ENCODE assay signal across 29 cellular contexts in the genomic region with DNA sequence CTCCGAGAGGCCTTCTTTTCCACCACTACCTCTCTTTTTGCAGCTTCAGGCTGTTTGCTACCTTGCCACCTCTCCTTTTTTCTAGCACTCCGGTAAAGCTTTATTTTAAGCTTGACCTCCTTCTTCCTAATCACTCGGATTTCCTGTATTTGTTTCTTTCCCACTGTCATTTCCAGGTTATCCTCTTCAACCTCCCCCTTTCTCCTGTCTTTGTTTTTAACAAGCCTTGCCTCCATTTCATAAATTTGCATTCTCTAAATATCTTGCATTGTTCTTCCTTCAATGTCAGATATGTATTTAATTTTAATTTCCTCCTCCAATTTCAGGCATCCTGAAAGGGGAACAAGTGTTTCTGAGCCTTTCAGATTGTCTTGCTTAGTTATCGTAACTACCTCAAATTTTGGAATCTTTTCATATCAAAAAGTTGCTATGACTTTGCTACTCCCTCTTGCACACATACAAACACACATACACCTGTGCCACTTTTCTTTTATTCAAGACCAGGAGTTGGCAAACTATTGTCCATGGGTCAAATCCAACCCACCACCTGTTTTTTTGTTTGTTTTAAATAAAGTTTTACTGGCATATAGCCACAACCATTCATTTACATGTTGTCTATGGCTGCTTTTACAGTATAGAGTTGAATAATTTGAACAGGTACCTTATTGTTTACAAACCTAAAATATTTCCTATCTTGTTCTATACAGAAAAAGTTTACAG. TPM values are rescaled to one million over a fixed set of nuclear protein-coding genes. Genes with fewer than 3 reads are reported as not detected.
A peak's percentile ranks its signal among the peaks of the same experiment; 100 is the strongest.
DNase-seq lines count a peak whose midpoint lies in the region; ATAC-seq, FAIRE-seq and TF ChIP-seq lines count a peak whose summit lies in the region.
"Had no signal": no experiment of that assay in that cellular context is flagged by ENCODE, and none has a peak within 500 bp of the region (broad histone marks: within the 10 kb centered on the region; RNA-seq: fewer than 3 reads in every experiment).

No MANE protein-coding gene starts in this region.

- no peak overlapping the region for H2BK15ac ChIP-seq in H1 (ENCODE audit: low read length)

- H3K9me3 ChIP-seq in heart left ventricle (peaks cover 0 to 5% (median 0%) of the 10 kb centered on the region in 12 donors), H1 (ENCODE audit: insufficient read depth in 2 of 2, low read depth in 1 of 2, low read length in 1 of 2) (no peaks in the 10 kb centered on the region), right lobe of liver (no peaks in the 10 kb centered on the region), subcutaneous abdominal adipose tissue (ENCODE audit: control insufficient read depth in 5 of 5, low read length in 5 of 5) (no peaks in the 10 kb centered on the region)
- H3K9me3 ChIP-seq: colonic mucosa had no signal

- intact Hi-C loops in heart left ventricle (cut with DNase I) (no loop called here), Right ventricle myocardium inferior (cut with DNase I) (no loop called here), right lobe of liver (cut with DNase I) (no loop called here)

- no peak overlapping the region for H3K14ac ChIP-seq in H1 (ENCODE audit: insufficient read length)

- no peak overlapping the region for H3K4ac ChIP-seq in H1 (replicated peaks; ENCODE audit: insufficient read length, low read depth, low read length)

- FAIRE-seq in H1 (lab: Jason Lieb, UNC) = no peak
- FAIRE-seq: astrocyte, islet of Langerhans, TTC549 had no signal

- H2BK12ac ChIP-seq in H1 (ENCODE audit: low read depth, low read length) = no peak overlapping the region

- TF ChIP-seq POLR2A in heart left ventricle (IDR thresholded peaks at IDR 0.05) = no peak
- TF ChIP-seq POLR2A in H1 (IDR thresholded peaks at IDR 0.05; ENCODE audit: control extremely low read depth in 1 of 2, low read depth in 2 of 2, low read length in 2 of 2) = no peak
- TF ChIP-seq POLR2A in right lobe of liver (IDR thresholded peaks at IDR 0.05) = no peak

- CTCF ChIA-PET in H1 (lab: Charles Lee; ENCODE audit: partially characterized antibody) = interaction anchor here (0.7 to 1.6 kb wide), 6 partner anchors 11 to 90 kb away, joined by 3 to 4 read pairs (median 3); no protein-coding TSS in a partner anchor

- H3K4me3 ChIP-seq in heart left ventricle = no peak overlapping the region
- H3K4me3 ChIP-seq in H1 (ENCODE audit: extremely low read depth in 1 of 4, insufficient read depth in 2 of 4, low read depth in 3 of 4, low read length in 4 of 4) = peak overlapping the region in 1 of 4 experiments; percentile 3; a peak in 1 of 8 replicates
- no peak overlapping the region for H3K4me3 ChIP-seq in right lobe of liver
- H3K4me3 ChIP-seq in subcutaneous abdominal adipose tissue (ENCODE audit: low read depth in 1 of 5, low read length in 5 of 5) = no peak overlapping the region
- H3K4me3 ChIP-seq: colonic mucosa had no signal

- no peak for ATAC-seq in heart left ventricle
- no peak for ATAC-seq in Right ventricle myocardium inferior
- peak in 3 of 4 donors; percentile 12 to 49 (median 32) for ATAC-seq in right lobe of liver
- ATAC-seq: left lobe of liver; naive thymus-derived CD4-positive, alpha-beta T cell; Panc1; stimulated activated memory B cell treated with anti-CD40 and anti-IgM and Interleukin-4, amounts not matched to agents 10 μg/mL and 1 μg/mL and 100 μg/mL, for 72 hours; T-helper 17 cell had no signal

- H2AFZ ChIP-seq in H1 (ENCODE audit: low read length) = no peak overlapping the region

- H3K27ac ChIP-seq in heart left ventricle (peak overlapping the region in 10 of 12 donors; percentile 11 to 82 (median 36)), H1 (ENCODE audit: low read depth, low read length) (no peak overlapping the region), right lobe of liver (no peak overlapping the region), subcutaneous abdominal adipose tissue (ENCODE audit: low read depth, low read length) (peak overlapping the region; percentile 51)
- H3K27ac ChIP-seq: colonic mucosa had no signal

- H4K8ac ChIP-seq in H1 (ENCODE audit: extremely low read depth, insufficient read depth, low read length) = no peak overlapping the region

- H3K9ac ChIP-seq in H1 (replicated peaks in 1 of 4; ENCODE audit: extremely low read depth in 1 of 4, low read depth in 3 of 4, low read length in 3 of 4) (no peak overlapping the region), subcutaneous abdominal adipose tissue (ENCODE audit: low read length in 5 of 5) (no peak overlapping the region)

- H3K4me2 ChIP-seq in H1 (ENCODE audit: insufficient read depth in 1 of 2, low read depth in 2 of 2, low read length in 2 of 2) = peak overlapping the region; percentile 14 to 35; a peak in 2 of 4 replicates

- H4K20me1 ChIP-seq in H1 (replicated peaks in 1 of 2; ENCODE audit: control insufficient read depth in 1 of 2, insufficient read depth in 2 of 2, low read length in 2 of 2) = no peaks in the 10 kb centered on the region

- H3K27me3 ChIP-seq in heart left ventricle (no peaks in the 10 kb centered on the region), H1 (replicated peaks in 1 of 4; ENCODE audit: control insufficient read depth in 3 of 4, extremely low read depth in 1 of 4, insufficient read depth in 3 of 4, low read length in 3 of 4) (no peaks in the 10 kb centered on the region), right lobe of liver (no peaks in the 10 kb centered on the region), subcutaneous abdominal adipose tissue (ENCODE audit: control insufficient read depth in 5 of 5, insufficient read depth in 4 of 5, low read length in 5 of 5) (no peaks in the 10 kb centered on the region)
- H3K27me3 ChIP-seq: colonic mucosa had no signal

- no peak overlapping the region for H3K18ac ChIP-seq in H1 (ENCODE audit: extremely low read depth, low read length)

- no peak overlapping the region for H2BK120ac ChIP-seq in H1 (replicated peaks; ENCODE audit: low read depth, low read length)

- TF ChIP-seq EP300 in H1 (IDR thresholded peaks at IDR 0.05; ENCODE audit: borderline replicate concordance in 1 of 2, low read depth in 2 of 2, low read length in 2 of 2) = no peak

- H4K5ac ChIP-seq in H1 (ENCODE audit: insufficient read length, low read depth, low read length) = no peak overlapping the region

- no peak for DNase-seq in heart left ventricle
- no peak for DNase-seq in Right ventricle myocardium inferior (ENCODE audit: missing footprints)
- DNase-seq in H1 (ENCODE audit: low read depth in 1 of 2, low spot score in 2 of 2) = no peak
- DNase-seq in right lobe of liver = no peak
- no peak for DNase-seq in foreskin melanocyte
- DNase-seq in NCI-H1092 treated with DMSO at 0.1 percent for 48 hours (lab: John Stamatoyannopoulos, UW) = no peak
- no peak for DNase-seq in NCI-H1105 (lab: John Stamatoyannopoulos, UW)
- DNase-seq: activated effector memory CD4-positive, alpha-beta T cell treated with anti-CD3 and anti-CD28 coated beads, Interleukin-2, amount 50 U/mL, for 16 hours; activated naive CD8-positive, alpha-beta T cell treated with anti-CD3 and anti-CD28 coated beads for 36 hours; activated T-cell treated with anti-CD3 and anti-CD28 coated beads, Interleukin-2, amount 50 U/mL, for 24 hours; colonic mucosa; DND-41; effector memory CD4-positive, alpha-beta T cell; GF-D8; hypothalamus; midbrain; naive thymus-derived CD4-positive, alpha-beta T cell; NCI-H187; NCI-H526; nucleus accumbens; T-helper 17 cell had no signal

- H3K79me1 ChIP-seq in H1 (ENCODE audit: low read depth, low read length) = no peaks in the 10 kb centered on the region; the same call in 1 of the 2 replicates

- no peak overlapping the region for H3K56ac ChIP-seq in H1 (replicated peaks; ENCODE audit: insufficient read length, low read depth, low read length)

- H2AK5ac ChIP-seq in H1 (ENCODE audit: low read depth, low read length) = no peak overlapping the region

- 47 to 55% (median 49%) methylated on average over 4 of the region's 4 CpGs for WGBS in heart left ventricle, 4 donors
- WGBS in H1 (ENCODE audit: extremely low coverage in 1 of 2, insufficient coverage in 1 of 2, insufficient read length in 1 of 2, insufficient replicate concordance in 2 of 2, low coverage in 1 of 2, low lambda C conversion rate in 2 of 2, missing lambda C conversion rate in 1 of 2), 2 experiments = 68% methylated on average over 4 of the region's 4 CpGs; no CpG with 5 or more reads in 1 of the 2 experiments
- 44% methylated on average over 4 of the region's 4 CpGs for WGBS in right lobe of liver (ENCODE audit: insufficient coverage, low coverage, low lambda C conversion rate, missing lambda C conversion rate)

- no peak overlapping the region for H2BK20ac ChIP-seq in H1 (ENCODE audit: low read length)

- H3K36me3 ChIP-seq in heart left ventricle = no peaks in the 10 kb centered on the region
- no peaks in the 10 kb centered on the region for H3K36me3 ChIP-seq in H1 (ENCODE audit: control insufficient read depth in 2 of 4, insufficient read depth in 4 of 4, low read length in 3 of 4)
- no peaks in the 10 kb centered on the region for H3K36me3 ChIP-seq in right lobe of liver
- no peaks in the 10 kb centered on the region for H3K36me3 ChIP-seq in subcutaneous abdominal adipose tissue (ENCODE audit: control insufficient read depth in 5 of 5, insufficient read depth in 5 of 5, low read length in 5 of 5)
- H3K36me3 ChIP-seq: colonic mucosa had no signal

- TF ChIP-seq CTCF in heart left ventricle (IDR thresholded peaks at IDR 0.05) (no peak), H1 (IDR thresholded peaks at IDR 0.05; ENCODE audit: control extremely low read depth in 1 of 3, insufficient read depth in 1 of 3, low read depth in 1 of 3, low read length in 3 of 3) (no peak), right lobe of liver (IDR thresholded peaks at IDR 0.05) (no peak)

- no peak for TF ChIP-seq RAD21 in H1 (IDR thresholded peaks at IDR 0.05 in 1 of 2, conservative IDR thresholded peaks at IDR 0.05 in 1 of 2; ENCODE audit: low read depth in 2 of 2, low read length in 2 of 2)

- H2BK5ac ChIP-seq in H1 (ENCODE audit: low read depth, low read length) = no peak overlapping the region

- POLR2A ChIA-PET in H1 (lab: Charles Lee; ENCODE audit: partially characterized antibody) = interaction anchor here (0.6 to 1.3 kb wide), 2 partner anchors 80 to 203 kb away, joined by 3 read pairs; no protein-coding TSS in a partner anchor

- H3K79me2 ChIP-seq in H1 (ENCODE audit: control insufficient read depth in 1 of 2, insufficient read depth in 2 of 2, low read length in 2 of 2) = peaks cover 7 to 88% of the 10 kb centered on the region in 2 experiments; a peak in 3 of 4 replicates

- H3K23me2 ChIP-seq in H1 (ENCODE audit: low read depth, low read length) = no peaks in the 10 kb centered on the region

- no peak overlapping the region for H4K91ac ChIP-seq in H1 (replicated peaks; ENCODE audit: insufficient read length, low read length)

- H3K4me1 ChIP-seq in heart left ventricle = peaks cover 0 to 66% (median 35%) of the 10 kb centered on the region in 12 donors
- peaks cover 3 to 31% (median 16%) of the 10 kb centered on the region in 4 experiments; a peak in 4 of 7 replicates for H3K4me1 ChIP-seq in H1 (replicated peaks in 1 of 4; ENCODE audit: control insufficient read depth in 3 of 4, insufficient read depth in 4 of 4, low read length in 3 of 4)
- H3K4me1 ChIP-seq in right lobe of liver = no peaks in the 10 kb centered on the region
- peaks cover 9 to 50% (median 29%) of the 10 kb centered on the region in 5 donors for H3K4me1 ChIP-seq in subcutaneous abdominal adipose tissue (ENCODE audit: control insufficient read depth in 5 of 5, insufficient read depth in 5 of 5, low read length in 5 of 5)
- H3K4me1 ChIP-seq: colonic mucosa had no signal

- H3K23ac ChIP-seq in H1 (ENCODE audit: insufficient read length) = no peak overlapping the region

RNA-seq across cellular contexts. Expression of a gene that starts 22.7 kb away (rescaled TPM):
- total RNA-seq in heart left ventricle = 10 to 100 TPM; 13.7 to 54.7 (median 25.0) TPM
- polyA plus RNA-seq in heart left ventricle = 10 to 100 TPM in 1 of 2 donors, 1 to 10 TPM in 1; 7.9 to 20.6 TPM
- total RNA-seq in Right ventricle myocardium inferior = 22.1 TPM
- total RNA-seq in H1 (2021; fragmentation: NEBNext Ultra II Directional; extraction: Animal tissue kit (Norgen Biotek cat#: 25700)) = 385 and 387 TPM in 2 replicates
- 268 and 379 TPM in 2 replicates for polyA plus RNA-seq in H1 (2011; rRNA removed)
- polyA plus RNA-seq in H1 (2011; cell fraction: cytosol; rRNA removed) = 317 TPM
- 677 TPM for polyA plus RNA-seq in H1 (2011; cell fraction: nucleus; rRNA removed)
- polyA plus RNA-seq in H1 (2012, experiment 1 of 2) = 326 to 382 TPM (median 347 TPM) in 4 replicates
- polyA plus RNA-seq in H1 (2012, experiment 2 of 2) = 81.6 TPM
- 177 TPM for polyA plus RNA-seq in H1 (2013, experiment 1 of 2)
- polyA plus RNA-seq in H1 (2013, experiment 2 of 2) = 173 TPM
- polyA minus RNA-seq in H1 (2011; rRNA and poly(A)+ RNA removed) = 603 and 732 TPM in 2 replicates
- polyA minus RNA-seq in H1 (2011; cell fraction: cytosol; rRNA and poly(A)+ RNA removed) = 438 TPM
- polyA minus RNA-seq in H1 (2011; cell fraction: nucleus; rRNA and poly(A)+ RNA removed) = 284 TPM
- 1 to 10 TPM; 1.4 to 3.8 (median 2.3) TPM for total RNA-seq in right lobe of liver
- total RNA-seq: T-helper 17 cell had no signal
- polyA plus RNA-seq: CD14-positive monocyte; naive thymus-derived CD4-positive, alpha-beta T cell had no signal

Comparison
In these comparisons a context has a peak if more than half of its experiments do, and no peak if none do; other contexts are left out.
1. ATAC-seq: peak in right lobe of liver (3 of 4); none in heart left ventricle (0 of 4) and Right ventricle myocardium inferior (single experiment).
2. H3K27ac ChIP-seq: peak in heart left ventricle (10 of 12) and subcutaneous abdominal adipose tissue (single experiment); none in H1 (single experiment) and right lobe of liver (0 of 3).